1 cellular context compared by ENCODE assay signal in genomic region chr16:56607675-56608042, GRCh38.
TF ChIP-seq lines count a peak whose summit lies in the region.

No MANE protein-coding gene starts in this region.

TF ChIP-seq in liver, 16 proteins besides CTCF, POLR2A, EP300 and RAD21 (continued from another document):
- TF ChIP-seq ATF3 (IDR thresholded peaks at IDR 0.05), result no peak
- TF ChIP-seq EGR1 (IDR thresholded peaks at IDR 0.05; ENCODE audit: low read depth in 2 of 2), result no peak
- TF ChIP-seq YY1 (IDR thresholded peaks at IDR 0.05), result no peak
- no peak for TF ChIP-seq GABPA (IDR thresholded peaks at IDR 0.05 in 1 of 2, conservative IDR thresholded peaks at IDR 0.05 in 1 of 2)
- no peak for TF ChIP-seq HNF4A (conservative IDR thresholded peaks at IDR 0.05)
- no peak for TF ChIP-seq RXRA (IDR thresholded peaks at IDR 0.05)
